In genomic region chr15:45187894-45188830, GRCh38 we compare ENCODE assay signal across 1 cellular context.
TF ChIP-seq lines count a peak whose summit lies in the region.

TSS of gene SHF (minus strand) at chr15:45187966. CDS start at chr15:45187951, 15 bp downstream.

TF ChIP-seq in GM12878, 131 proteins besides CTCF, POLR2A, EP300 and RAD21 (continued from another document):
- 0 out of 2 replicates have a peak, but pooled peaks have one; percentile 25 for TF ChIP-seq YY1 (IDR thresholded peaks at IDR 0.05; ENCODE audit: low read depth, low read length)
TF ChIP-seq in GM12878: peak in this region for 43.
